ENCODE assay signal across 8 cellular contexts in the genomic region with DNA sequence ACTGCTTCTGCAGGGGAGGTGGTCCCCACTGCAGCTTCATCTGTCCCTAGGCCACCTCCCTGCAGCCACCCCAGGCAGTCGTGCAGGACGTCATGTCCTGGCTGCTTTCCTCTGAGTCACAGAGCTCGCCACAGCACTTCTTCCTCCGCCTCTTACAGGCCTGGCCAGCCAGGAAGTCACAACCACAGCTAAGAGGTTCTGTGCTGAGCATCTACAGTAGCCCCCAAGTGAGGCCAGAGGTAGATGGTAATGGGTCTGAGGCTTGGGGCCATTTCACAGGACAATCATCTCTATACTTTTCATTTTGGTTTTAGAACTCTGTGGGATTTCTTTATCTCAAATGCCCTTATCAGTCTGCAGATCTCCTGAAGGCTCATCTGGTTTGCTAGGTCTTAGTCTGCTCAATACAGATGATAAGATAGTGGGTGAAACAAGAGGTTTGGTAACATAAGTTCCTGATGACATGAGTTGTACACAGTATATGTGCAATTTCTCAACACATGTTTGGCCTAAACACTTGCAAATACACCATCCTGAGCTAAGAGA.
DNase-seq lines count a peak whose midpoint lies in the region; ATAC-seq and TF ChIP-seq lines count a peak whose summit lies in the region.
"Had no signal": no experiment of that assay in that cellular context is flagged by ENCODE, and none has a peak within 500 bp of the region (broad histone marks: within the 10 kb centered on the region; RNA-seq: fewer than 3 reads in every experiment).

No MANE protein-coding gene starts in this region.

- no TSS peak for BruUV-seq in Panc1 (replicated peaks; lab: Mats Ljungman, UMichigan)

- CTCF ChIA-PET in Panc1 (lab: Charles Lee), result interaction anchor here (1.0 kb wide), 1 partner anchor 105 kb away, joined by 3 read pairs; no protein-coding TSS in a partner anchor

- H3K4me1 ChIP-seq in Panc1 (ENCODE audit: control insufficient read depth, insufficient read depth, low read length), result peaks cover 67% of the 10 kb centered on the region

- ATAC-seq in GM18868 (IDR thresholded peaks at IDR 0.05; ENCODE audit: unreplicated experiment), result peak; percentile 63
- ATAC-seq in HG02973 (IDR thresholded peaks at IDR 0.05; ENCODE audit: unreplicated experiment), result peak; percentile 38
- peak; percentile 50 for ATAC-seq in Panc1

- peak overlapping the region; percentile 41 for H3K27ac Mint-ChIP-seq in progenitor cell of endocrine pancreas

- no peaks in the 10 kb centered on the region for H3K9me3 ChIP-seq in Panc1 (ENCODE audit: control insufficient read depth, insufficient read depth, low read depth, low read length)
- H3K9me3 ChIP-seq: ovary had no signal

- intact Hi-C loops in Panc1 (cut with micrococcal nuclease; ENCODE audit: unreplicated experiment), result no loop called here

- POLR2A ChIA-PET in Panc1 (lab: Charles Lee), result interaction anchor here (0.6 kb wide), 1 partner anchor 107 kb away, joined by 3 read pairs; a partner anchor contains a TSS

- H3K4me3 Mint-ChIP-seq in progenitor cell of endocrine pancreas (ENCODE audit: low read depth), result no peak overlapping the region

- H3K36me3 Mint-ChIP-seq in progenitor cell of endocrine pancreas (ENCODE audit: insufficient read depth), result no peaks in the 10 kb centered on the region

- peak overlapping the region; percentile 100 for H3K27ac ChIP-seq in Panc1 (ENCODE audit: low read length)

- in situ Hi-C loops in Panc1 (cut with HindIII; ENCODE audit: low pct_unique_long_range_greater_than_20kb, low sequenced_read_pairs), result no loop called here

- no peaks in the 10 kb centered on the region for H3K27me3 ChIP-seq in Panc1 (ENCODE audit: control insufficient read depth, insufficient read depth, low read length)
- H3K27me3 ChIP-seq: ovary had no signal

- H3K9me3 Mint-ChIP-seq in progenitor cell of endocrine pancreas (ENCODE audit: low read depth), result no peaks in the 10 kb centered on the region

- H3K27me3 Mint-ChIP-seq in progenitor cell of endocrine pancreas, result peaks cover 10% of the 10 kb centered on the region

- no peak for TF ChIP-seq CTCF in Panc1 (IDR thresholded peaks at IDR 0.05)
- no peak for TF ChIP-seq CTCF in fibroblast of the aortic adventitia (IDR thresholded peaks at IDR 0.05; ENCODE audit: insufficient read depth, low read length)
- no peak for TF ChIP-seq CTCF in progenitor cell of endocrine pancreas (IDR thresholded peaks at IDR 0.05; ENCODE audit: unreplicated experiment)

- DNase-seq in Panc1 (ENCODE audit: low read depth, low spot score) (no peak), fibroblast of the aortic adventitia (ENCODE audit: low read depth) (peak; percentile 66), progenitor cell of endocrine pancreas (ENCODE audit: low spot score, unreplicated experiment) (no peak), NCI-H82 treated with DMSO at 0.1 percent for 48 hours (lab: John Stamatoyannopoulos, UW; ENCODE audit: unreplicated experiment) (no peak)
- DNase-seq in activated T-cell treated with anti-CD3 and anti-CD28 coated beads, Interleukin-2, amount 50 U/mL, for 48 hours, result peak; percentile 83 to 87

- no peak overlapping the region for H3K4me3 ChIP-seq in Panc1 (ENCODE audit: low read depth in 2 of 2, low read length in 2 of 2)
- H3K4me3 ChIP-seq in fibroblast of the aortic adventitia (ENCODE audit: low read depth, low read length), result no peak overlapping the region
- H3K4me3 ChIP-seq: ovary had no signal

- H3K4me1 Mint-ChIP-seq in progenitor cell of endocrine pancreas (ENCODE audit: low read depth), result peaks cover 39% of the 10 kb centered on the region

- no peaks in the 10 kb centered on the region for H3K36me3 ChIP-seq in Panc1 (ENCODE audit: control insufficient read depth, insufficient read depth, low read length)
- H3K36me3 ChIP-seq: ovary had no signal

Comparison
In these comparisons a context has a peak if more than half of its experiments do, and no peak if none do; other contexts are left out.
1. DNase-seq: peak in activated T-cell treated with anti-CD3 and anti-CD28 coated beads, Interleukin-2, amount 50 U/mL, for 48 hours (2 of 2) and fibroblast of the aortic adventitia (single experiment); none in Panc1 (single experiment), progenitor cell of endocrine pancreas (single experiment) and NCI-H82 treated with DMSO at 0.1 percent for 48 hours (single experiment).
2. Peak in every context shown above with its lines, with median percentiles within 50 percentile points of each other: ATAC-seq.